8 cellular contexts compared by ENCODE assay signal in genomic region chr3:36380171-36381031, GRCh38. TPM values are rescaled to one million over a fixed set of nuclear protein-coding genes. Genes with fewer than 3 reads are reported as not detected.
A peak's percentile ranks its signal among the peaks of the same experiment; 100 is the strongest.
DNase-seq lines count a peak whose midpoint lies in the region; ATAC-seq and TF ChIP-seq lines count a peak whose summit lies in the region.

TSS of gene STAC (plus strand) at chr3:36380504. CDS start at chr3:36380644, 140 bp downstream.

- TF ChIP-seq CTCF in adrenal gland (IDR thresholded peaks at IDR 0.05) = no peak
- no peak for TF ChIP-seq CTCF in smooth muscle cell (IDR thresholded peaks at IDR 0.05; ENCODE audit: borderline replicate concordance, insufficient read depth, poor library complexity, severe bottlenecking)

- peak; percentile 7 to 64 (median 59) for DNase-seq in NCI-H1417 (lab: John Stamatoyannopoulos, UW)
- no peak for DNase-seq in NCI-H1417 treated with DMSO at 0.1 percent for 48 hours (lab: John Stamatoyannopoulos, UW)
- DNase-seq in MV-4-11 (lab: John Stamatoyannopoulos, UW) = peak; percentile 8
- peak; percentile 25 to 70 (median 49) for DNase-seq in adrenal gland
- DNase-seq in smooth muscle cell (lab: John Stamatoyannopoulos, UW; ENCODE audit: unreplicated experiment) = no peak
- no peak for DNase-seq in LoVo (ENCODE audit: low spot score)

- peak within 1 kb of the TSS; percentile 95 for H3K4me2 ChIP-seq in smooth muscle cell

- WGBS in adrenal gland, 4 donors = 4 to 12% (median 7%) methylated on average over 10 to 76 of the region's 76 CpGs
- 1% methylated on average over 47 of the region's 76 CpGs for WGBS in smooth muscle cell (ENCODE audit: low lambda C conversion rate)

- H3K4me1 ChIP-seq in adrenal gland (replicated peaks in 1 of 2) = peaks cover 4 to 10% of the 10 kb centered on the region in 2 donors
- peaks cover 9% of the 10 kb centered on the region for H3K4me1 ChIP-seq in iPS-20b (ENCODE audit: insufficient read depth, low read length)
- peaks cover 7% of the 10 kb centered on the region for H3K4me1 ChIP-seq in smooth muscle cell (ENCODE audit: low read depth)

- H3K27ac ChIP-seq in adrenal gland = peak within 1 kb of the TSS in 1 of 5 donors; percentile 42
- no peak within 1 kb of the TSS for H3K27ac ChIP-seq in iPS-20b (ENCODE audit: low read length)
- no peak within 1 kb of the TSS for H3K27ac ChIP-seq in smooth muscle cell (ENCODE audit: low read depth)

- no peaks in the 10 kb centered on the region for H3F3A ChIP-seq in smooth muscle cell (ENCODE audit: low read depth)

- intact Hi-C loops in adrenal gland (cut with DNase I) = no loop called here

- no peaks in the 10 kb centered on the region for H3K36me3 ChIP-seq in adrenal gland (replicated peaks in 1 of 2)
- H3K36me3 ChIP-seq in iPS-20b (ENCODE audit: insufficient read depth, low read depth, low read length) = no peaks in the 10 kb centered on the region
- H3K36me3 ChIP-seq in smooth muscle cell (ENCODE audit: low read depth) = no peaks in the 10 kb centered on the region

- H3K4me3 ChIP-seq in adrenal gland (peak within 1 kb of the TSS in 2 of 4 donors; percentile 15 to 70), iPS-20b (ENCODE audit: low read length) (peak within 1 kb of the TSS; percentile 89), smooth muscle cell (peak within 1 kb of the TSS; percentile 65)

- no peak for ATAC-seq in HG03460 (IDR thresholded peaks at IDR 0.05; ENCODE audit: unreplicated experiment)

- H3K9me3 ChIP-seq in adrenal gland (replicated peaks in 1 of 3) (no peaks in the 10 kb centered on the region), iPS-20b (ENCODE audit: insufficient read depth, low read depth, low read length) (no peaks in the 10 kb centered on the region), smooth muscle cell (replicated peaks; ENCODE audit: low read depth) (no peaks in the 10 kb centered on the region)

- H2AFZ ChIP-seq in smooth muscle cell (ENCODE audit: low read depth) = peak within 1 kb of the TSS; percentile 84

- H3K9ac ChIP-seq in iPS-20b (ENCODE audit: low read depth, low read length) = peak within 1 kb of the TSS; percentile 80
- H3K9ac ChIP-seq in smooth muscle cell (ENCODE audit: low read depth) = no peak within 1 kb of the TSS

- peak; percentile 14 to 27 for TF ChIP-seq POLR2A in adrenal gland (IDR thresholded peaks at IDR 0.05)

- H3K27me3 ChIP-seq in adrenal gland = peaks cover 5% of the 10 kb centered on the region
- peaks cover 34% of the 10 kb centered on the region for H3K27me3 ChIP-seq in iPS-20b (ENCODE audit: insufficient read depth, low read length)
- H3K27me3 ChIP-seq in smooth muscle cell (ENCODE audit: low read depth) = peaks cover 43% of the 10 kb centered on the region

- no peaks in the 10 kb centered on the region for H3K79me2 ChIP-seq in smooth muscle cell (ENCODE audit: low read depth)

- no peaks in the 10 kb centered on the region for H4K20me1 ChIP-seq in smooth muscle cell (ENCODE audit: low read depth)

RNA-seq across cellular contexts. Expression of gene STAC, which starts in this region (rescaled TPM):
- total RNA-seq in adrenal gland = 10 to 100 TPM in 1 of 8 donors, 1 to 10 TPM in 7; 2.2 to 12.0 (median 3.0) TPM
- 1 to 10 TPM; 1.3 to 5.3 (median 3.3) TPM for polyA plus RNA-seq in adrenal gland
- total RNA-seq in smooth muscle cell = 1.4 and 2.6 TPM in 2 replicates
- polyA plus RNA-seq in smooth muscle cell = 1.2 and 5.0 TPM in 2 replicates

Comparison
In these comparisons a context has a peak if more than half of its experiments do, and no peak if none do; other contexts are left out.
1. DNase-seq: peak in NCI-H1417 (3 of 3), MV-4-11 (single experiment) and adrenal gland (7 of 7); none in NCI-H1417 treated with DMSO at 0.1 percent for 48 hours (single experiment), smooth muscle cell (single experiment) and LoVo (single experiment).